In genomic region chr17:77596491-77597420, GRCh38 we compare ENCODE assay signal across 2 cellular contexts.
TF ChIP-seq lines count a peak whose summit lies in the region.

No MANE protein-coding gene starts in this region.

TF ChIP-seq in HEK293, 187 proteins besides CTCF, POLR2A, EP300 and RAD21:
- TF ChIP-seq ZNF600 (tag by site-specific recombination; IDR thresholded peaks at IDR 0.05) (peak; percentile 48; the same call in 1 of the 2 replicates), ZNF785 (tag by site-specific recombination; IDR thresholded peaks at IDR 0.05) (no peak)

TF ChIP-seq in H1, 55 proteins besides CTCF, POLR2A, EP300 and RAD21:
- TF ChIP-seq CHD2 (IDR thresholded peaks at IDR 0.05; ENCODE audit: low read length) (no peak), FOSL1 (IDR thresholded peaks at IDR 0.05; ENCODE audit: insufficient read depth, low read depth, low read length) (no peak), SRF (IDR thresholded peaks at IDR 0.05; ENCODE audit: low read depth, low read length) (no peak), SIN3A (conservative IDR thresholded peaks at IDR 0.05 in 1 of 2, IDR thresholded peaks at IDR 0.05 in 1 of 2; ENCODE audit: low read depth in 1 of 2, low read length in 2 of 2) (no peak), SUZ12 (IDR thresholded peaks at IDR 0.05; ENCODE audit: low read length) (no peak), RXRA (IDR thresholded peaks at IDR 0.05; ENCODE audit: insufficient read depth, low read depth, low read length) (no peak), POU5F1 (IDR thresholded peaks at IDR 0.05; ENCODE audit: low read depth, low read length) (no peak), TCF12 (IDR thresholded peaks at IDR 0.05; ENCODE audit: low read depth, low read length) (no peak), CBX8 (IDR thresholded peaks at IDR 0.05; ENCODE audit: borderline replicate concordance, low read depth, low read length) (no peak)
